22 cellular contexts compared by ENCODE assay signal in the genomic region with DNA sequence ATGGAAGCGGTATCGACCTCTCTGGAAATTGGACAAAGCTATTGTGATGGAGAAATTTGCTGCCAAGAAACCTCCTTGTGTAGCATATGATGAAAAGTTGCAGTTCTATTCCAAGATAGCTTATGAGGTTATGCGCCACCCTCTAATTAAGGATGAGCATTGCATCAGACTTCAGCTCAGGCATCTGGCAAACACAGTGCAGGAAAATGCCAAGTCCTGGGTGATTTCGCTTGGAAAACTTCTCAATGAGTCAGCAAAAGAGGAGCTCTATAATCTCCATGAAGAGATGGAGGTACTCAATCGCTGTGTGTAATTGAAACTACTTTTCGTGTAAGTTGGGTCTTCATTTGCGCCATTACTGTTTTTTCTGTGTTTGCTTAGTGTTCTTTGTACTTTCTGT. TPM values are rescaled to one million over a fixed set of nuclear protein-coding genes. Genes with fewer than 3 reads are reported as not detected.
DNase-seq lines count a peak whose midpoint lies in the region; ATAC-seq and TF ChIP-seq lines count a peak whose summit lies in the region.
"Had no signal": no experiment of that assay in that cellular context is flagged by ENCODE, and none has a peak within 500 bp of the region (broad histone marks: within the 10 kb centered on the region; RNA-seq: fewer than 3 reads in every experiment).

No MANE protein-coding gene starts in this region.

- H3K27ac ChIP-seq in HEK293 (ENCODE audit: extremely low read depth, low read depth, low read length), result no peak overlapping the region
- H3K27ac ChIP-seq: BLaER1 treated with 17β-estradiol and CSF1 and Interleukin-3, amounts not matched to agents 10 nM and 100 nM; neutrophil; suprapubic skin had no signal

- no peak for ATAC-seq in GM18511 (IDR thresholded peaks at IDR 0.05; ENCODE audit: unreplicated experiment)
- ATAC-seq: activated naive CD8-positive, alpha-beta T cell treated with anti-CD3 and anti-CD28 coated beads, Interleukin-2, amount 50 U/mL, for 24 hours; left lobe of liver had no signal

- no peak overlapping the region for H3K4me3 ChIP-seq in HEK293 (ENCODE audit: low read depth, low read length)
- H3K4me3 ChIP-seq: BLaER1 treated with 17β-estradiol and CSF1 and Interleukin-3, amounts not matched to agents 10 nM and 100 nM; HAP-1; suprapubic skin had no signal

- peak; percentile 76 for DNase-seq in AG09319 (ENCODE audit: extremely low read depth, low read depth)
- DNase-seq in astrocyte of the hippocampus (ENCODE audit: low read depth, low spot score), result peak; percentile 21
- DNase-seq in myocyte (ENCODE audit: low read depth), result peak; percentile 18
- DNase-seq in UCSD-AML1 (lab: John Stamatoyannopoulos, UW; ENCODE audit: unreplicated experiment), result no peak
- DNase-seq in NCI-H2196 (lab: John Stamatoyannopoulos, UW; ENCODE audit: unreplicated experiment), result no peak
- DNase-seq in T-helper 2 cell, result no peak
- DNase-seq: activated B cell treated with CpG ODN at 0.5 μM for 24 hours; activated naive CD8-positive, alpha-beta T cell treated with anti-CD3 and anti-CD28 coated beads, Interleukin-2, amount 50 U/mL, for 24 hours; central memory CD4-positive, alpha-beta T cell; effector CD4-positive, alpha-beta T cell; MM.1S; NCI-H187 treated with DMSO at 0.1 percent for 48 hours; NCI-H524; SHP77 treated with DMSO at 0.1 percent for 48 hours; stimulated activated CD4-positive, alpha-beta T cell treated with anti-CD3 and anti-CD28 coated beads, Interleukin-2, amount 100 ng/mL, for 48 hours had no signal

- H3K36me3 ChIP-seq in HEK293 (ENCODE audit: control insufficient read depth in 2 of 2, insufficient read depth in 1 of 2, low read length in 2 of 2), result no peaks in the 10 kb centered on the region
- H3K36me3 ChIP-seq: BLaER1 treated with 17β-estradiol and CSF1 and Interleukin-3, amounts not matched to agents 10 nM and 100 nM; HAP-1; neutrophil; suprapubic skin had no signal

- POLR2A ChIA-PET in HEK293 (lab: Yijun Ruan, JAX), result no interaction called here

- no peak for TF ChIP-seq CTCF in AG09319 (IDR thresholded peaks at IDR 0.05; ENCODE audit: low read depth, low read length)
- no peak for TF ChIP-seq CTCF in HEK293 (tag by site-specific recombination; IDR thresholded peaks at IDR 0.05)

- no peaks in the 10 kb centered on the region for H3K4me1 ChIP-seq in HEK293 (ENCODE audit: control insufficient read depth, insufficient read depth, low read length)
- H3K4me1 ChIP-seq: HAP-1, suprapubic skin had no signal

- H3K9me3 ChIP-seq in HEK293 (ENCODE audit: control insufficient read depth, insufficient read depth, low read depth, low read length), result no peaks in the 10 kb centered on the region
- H3K9me3 ChIP-seq: HAP-1, neutrophil had no signal

- CTCF ChIA-PET in HEK293 (lab: Yijun Ruan, JAX), result interaction anchor here (0.6 to 0.7 kb wide), 2 partner anchors 17 to 363 kb away, joined by 3 to 4 read pairs; no protein-coding TSS in a partner anchor

TF ChIP-seq in HEK293, 187 proteins besides CTCF, POLR2A, EP300 and RAD21:
- TF ChIP-seq ZNF626 (tag by site-specific recombination; IDR thresholded peaks at IDR 0.05) (no peak), SP7 (tag by site-specific recombination; IDR thresholded peaks at IDR 0.05) (peak; percentile 70), ZNF660 (tag by site-specific recombination; IDR thresholded peaks at IDR 0.05) (peak; percentile 41; the same call in 1 of the 2 replicates), ZBTB8A (tag by site-specific recombination; IDR thresholded peaks at IDR 0.05) (no peak), ZBTB21 (tag by site-specific recombination; IDR thresholded peaks at IDR 0.05) (peak; percentile 43), ZNF311 (tag by site-specific recombination; IDR thresholded peaks at IDR 0.05; ENCODE audit: borderline replicate concordance) (no peak)
- TF ChIP-seq, protein P1, sequence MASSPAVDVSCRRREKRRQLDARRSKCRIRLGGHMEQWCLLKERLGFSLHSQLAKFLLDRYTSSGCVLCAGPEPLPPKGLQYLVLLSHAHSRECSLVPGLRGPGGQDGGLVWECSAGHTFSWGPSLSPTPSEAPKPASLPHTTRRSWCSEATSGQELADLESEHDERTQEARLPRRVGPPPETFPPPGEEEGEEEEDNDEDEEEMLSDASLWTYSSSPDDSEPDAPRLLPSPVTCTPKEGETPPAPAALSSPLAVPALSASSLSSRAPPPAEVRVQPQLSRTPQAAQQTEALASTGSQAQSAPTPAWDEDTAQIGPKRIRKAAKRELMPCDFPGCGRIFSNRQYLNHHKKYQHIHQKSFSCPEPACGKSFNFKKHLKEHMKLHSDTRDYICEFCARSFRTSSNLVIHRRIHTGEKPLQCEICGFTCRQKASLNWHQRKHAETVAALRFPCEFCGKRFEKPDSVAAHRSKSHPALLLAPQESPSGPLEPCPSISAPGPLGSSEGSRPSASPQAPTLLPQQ (tag by site-specific recombination; IDR thresholded peaks at IDR 0.05), result peak; percentile 52
- TF ChIP-seq, protein P2, sequence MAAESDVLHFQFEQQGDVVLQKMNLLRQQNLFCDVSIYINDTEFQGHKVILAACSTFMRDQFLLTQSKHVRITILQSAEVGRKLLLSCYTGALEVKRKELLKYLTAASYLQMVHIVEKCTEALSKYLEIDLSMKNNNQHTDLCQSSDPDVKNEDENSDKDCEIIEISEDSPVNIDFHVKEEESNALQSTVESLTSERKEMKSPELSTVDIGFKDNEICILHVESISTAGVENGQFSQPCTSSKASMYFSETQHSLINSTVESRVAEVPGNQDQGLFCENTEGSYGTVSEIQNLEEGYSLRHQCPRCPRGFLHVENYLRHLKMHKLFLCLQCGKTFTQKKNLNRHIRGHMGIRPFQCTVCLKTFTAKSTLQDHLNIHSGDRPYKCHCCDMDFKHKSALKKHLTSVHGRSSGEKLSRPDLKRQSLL (tag by site-specific recombination; IDR thresholded peaks at IDR 0.05), result peak; percentile 75

RNA-seq across cellular contexts. Expression of a gene that starts 51.2 kb away (rescaled TPM):
- 0.16 and 0.36 TPM in 2 replicates for total RNA-seq in myocyte
- 0.50 TPM for polyA plus RNA-seq in myocyte (2012)

Comparison
In these comparisons a context has a peak if more than half of its experiments do, and no peak if none do; other contexts are left out.
1. DNase-seq: peak in AG09319 (single experiment), astrocyte of the hippocampus (single experiment) and myocyte (single experiment); none in UCSD-AML1 (single experiment), NCI-H2196 (single experiment) and T-helper 2 cell (0 of 5).